22 cellular contexts compared by ENCODE assay signal in genomic region chr2:128789221-128789620, GRCh38.
A peak's percentile ranks its signal among the peaks of the same experiment; 100 is the strongest.
DNase-seq lines count a peak whose midpoint lies in the region; ATAC-seq and TF ChIP-seq lines count a peak whose summit lies in the region.
"Had no signal": no experiment of that assay in that cellular context is flagged by ENCODE, and none has a peak within 500 bp of the region (broad histone marks: within the 10 kb centered on the region; RNA-seq: fewer than 3 reads in every experiment).

No MANE protein-coding gene starts in this region.

- no peaks in the 10 kb centered on the region for H3K9me3 ChIP-seq in endodermal cell (ENCODE audit: control insufficient read depth, low read length)
- peaks cover 0 to 11% of the 10 kb centered on the region in 2 donors for H3K9me3 ChIP-seq in neuronal stem cell (replicated peaks in 1 of 2; ENCODE audit: control insufficient read depth in 2 of 2, insufficient read depth in 1 of 2, low read depth in 1 of 2, low read length in 2 of 2)
- H3K9me3 ChIP-seq: Caco-2 had no signal

- peak overlapping the region; percentile 64 for H2BK15ac ChIP-seq in neuronal stem cell (ENCODE audit: low read length)

- no peak overlapping the region for H4K91ac ChIP-seq in neuronal stem cell (ENCODE audit: low read depth, low read length, poor library complexity)

- 90 to 92% methylated on average over 4 to 6 of the region's 6 CpGs for WGBS in endodermal cell (ENCODE audit: insufficient coverage in 1 of 2, insufficient read length in 1 of 2), 2 experiments
- WGBS in neuronal stem cell (ENCODE audit: extremely low coverage in 2 of 2, insufficient read length in 2 of 2, insufficient replicate concordance in 1 of 2), 2 donors: no CpG with 5 or more reads among the region's 6 CpGs

- no peaks in the 10 kb centered on the region for H3K79me1 ChIP-seq in neuronal stem cell (ENCODE audit: low read depth, low read length)

- H3K4me1 Mint-ChIP-seq in activated CD4-positive, alpha-beta memory T cell treated with anti-CD3 and anti-CD28 coated beads, Interleukin-2, amount 10 ng/mL, durations not matched to agents 7 days and 5 days: no peaks in the 10 kb centered on the region
- H3K4me1 Mint-ChIP-seq in activated CD4-positive, alpha-beta memory T cell treated with anti-CD3 and anti-CD28 coated beads for 36 hours (ENCODE audit: low read depth): no peaks in the 10 kb centered on the region
- H3K4me1 Mint-ChIP-seq in endodermal cell: peaks cover 19% of the 10 kb centered on the region
- H3K4me1 Mint-ChIP-seq in naive thymus-derived CD8-positive, alpha-beta T cell: peaks cover 0 to 3% (median under 1%) of the 10 kb centered on the region in 4 donors
- H3K4me1 Mint-ChIP-seq: B cell had no signal

- POLR2A ChIA-PET in activated CD4-positive, alpha-beta memory T cell treated with anti-CD3 and anti-CD28 coated beads, Interleukin-2, amount 10 ng/mL, durations not matched to agents 7 days and 5 days (lab: Charles Lee): no interaction called here
- POLR2A ChIA-PET in activated CD4-positive, alpha-beta memory T cell treated with anti-CD3 and anti-CD28 coated beads for 36 hours (lab: Charles Lee): no interaction called here
- POLR2A ChIA-PET in naive thymus-derived CD8-positive, alpha-beta T cell (lab: Charles Lee): no interaction called here

- no peak overlapping the region for H2BK120ac ChIP-seq in neuronal stem cell (ENCODE audit: low read depth, low read length)

- no peak overlapping the region for H3K4ac ChIP-seq in neuronal stem cell (ENCODE audit: low read length)

- intact Hi-C loops in activated CD4-positive, alpha-beta memory T cell treated with anti-CD3 and anti-CD28 coated beads for 36 hours (cut with micrococcal nuclease): no loop called here

- H2BK12ac ChIP-seq in neuronal stem cell (ENCODE audit: low read length): no peak overlapping the region

- H2AFZ ChIP-seq in neuronal stem cell (ENCODE audit: low read length): no peak overlapping the region

- H3K36me3 ChIP-seq in endodermal cell (ENCODE audit: control insufficient read depth, insufficient read depth, low read length) (no peaks in the 10 kb centered on the region), neuronal stem cell (replicated peaks in 1 of 2; ENCODE audit: control insufficient read depth in 2 of 2, insufficient read depth in 2 of 2, low read length in 2 of 2) (no peaks in the 10 kb centered on the region)

- no peak overlapping the region for H3K23ac ChIP-seq in neuronal stem cell (ENCODE audit: low read depth, low read length, poor library complexity)

- no peak overlapping the region for H2BK5ac ChIP-seq in neuronal stem cell (ENCODE audit: low read length)

- H4K8ac ChIP-seq in neuronal stem cell (ENCODE audit: low read depth, low read length): no peak overlapping the region

- no peak overlapping the region for H3K4me2 ChIP-seq in neuronal stem cell (ENCODE audit: insufficient read depth, low read length, poor library complexity, severe bottlenecking)

- no peak overlapping the region for H3K4me3 Mint-ChIP-seq in activated CD4-positive, alpha-beta memory T cell treated with anti-CD3 and anti-CD28 coated beads, Interleukin-2, amount 10 ng/mL, durations not matched to agents 7 days and 5 days
- H3K4me3 Mint-ChIP-seq in activated CD4-positive, alpha-beta memory T cell treated with anti-CD3 and anti-CD28 coated beads for 36 hours: no peak overlapping the region
- H3K4me3 Mint-ChIP-seq in endodermal cell: no peak overlapping the region
- H3K4me3 Mint-ChIP-seq in naive thymus-derived CD8-positive, alpha-beta T cell: no peak overlapping the region
- H3K4me3 Mint-ChIP-seq: B cell; CD8-positive, alpha-beta T cell had no signal

- H3K4me1 ChIP-seq in endodermal cell (ENCODE audit: control insufficient read depth, insufficient read depth, low read length) (peaks cover 8% of the 10 kb centered on the region), neuronal stem cell (ENCODE audit: control insufficient read depth in 2 of 2, insufficient read depth in 1 of 2, low read depth in 1 of 2, low read length in 2 of 2) (peaks cover 15 to 17% of the 10 kb centered on the region in 2 donors)
- H3K4me1 ChIP-seq: Caco-2 had no signal

- H3K18ac ChIP-seq in neuronal stem cell (ENCODE audit: low read length): no peak overlapping the region

- H3K36me3 Mint-ChIP-seq in activated CD4-positive, alpha-beta memory T cell treated with anti-CD3 and anti-CD28 coated beads, Interleukin-2, amount 10 ng/mL, durations not matched to agents 7 days and 5 days (ENCODE audit: low read depth): no peaks in the 10 kb centered on the region
- no peaks in the 10 kb centered on the region for H3K36me3 Mint-ChIP-seq in activated CD4-positive, alpha-beta memory T cell treated with anti-CD3 and anti-CD28 coated beads for 36 hours
- no peaks in the 10 kb centered on the region for H3K36me3 Mint-ChIP-seq in endodermal cell (ENCODE audit: low read depth)
- no peaks in the 10 kb centered on the region for H3K36me3 Mint-ChIP-seq in naive thymus-derived CD8-positive, alpha-beta T cell
- H3K36me3 Mint-ChIP-seq: CD8-positive, alpha-beta T cell had no signal

- peaks cover 25% of the 10 kb centered on the region for H3K9me3 Mint-ChIP-seq in activated CD4-positive, alpha-beta memory T cell treated with anti-CD3 and anti-CD28 coated beads, Interleukin-2, amount 10 ng/mL, durations not matched to agents 7 days and 5 days
- H3K9me3 Mint-ChIP-seq in activated CD4-positive, alpha-beta memory T cell treated with anti-CD3 and anti-CD28 coated beads for 36 hours: peaks cover 9% of the 10 kb centered on the region
- H3K9me3 Mint-ChIP-seq in endodermal cell: peaks cover 2% of the 10 kb centered on the region
- H3K9me3 Mint-ChIP-seq in naive thymus-derived CD8-positive, alpha-beta T cell: peaks cover 0 to 10% (median 0%) of the 10 kb centered on the region in 9 donors
- H3K9me3 Mint-ChIP-seq: CD8-positive, alpha-beta T cell had no signal

- CTCF ChIA-PET in activated CD4-positive, alpha-beta memory T cell treated with anti-CD3 and anti-CD28 coated beads, Interleukin-2, amount 10 ng/mL, durations not matched to agents 7 days and 5 days (lab: Charles Lee): no interaction called here
- CTCF ChIA-PET in activated CD4-positive, alpha-beta memory T cell treated with anti-CD3 and anti-CD28 coated beads for 36 hours (lab: Charles Lee): no interaction called here

- no peak for ATAC-seq in naive thymus-derived CD8-positive, alpha-beta T cell
- no peak for ATAC-seq in HG03521 (IDR thresholded peaks at IDR 0.05; ENCODE audit: unreplicated experiment)
- ATAC-seq: CD8-positive, alpha-beta T cell had no signal

- H3K27ac Mint-ChIP-seq in activated CD4-positive, alpha-beta memory T cell treated with anti-CD3 and anti-CD28 coated beads, Interleukin-2, amount 10 ng/mL, durations not matched to agents 7 days and 5 days: no peak overlapping the region
- H3K27ac Mint-ChIP-seq in activated CD4-positive, alpha-beta memory T cell treated with anti-CD3 and anti-CD28 coated beads for 36 hours: no peak overlapping the region
- H3K27ac Mint-ChIP-seq in endodermal cell: no peak overlapping the region
- no peak overlapping the region for H3K27ac Mint-ChIP-seq in naive thymus-derived CD8-positive, alpha-beta T cell
- H3K27ac Mint-ChIP-seq: B cell; CD8-positive, alpha-beta T cell had no signal

- H3K27ac ChIP-seq in endodermal cell (ENCODE audit: low read depth, low read length) (no peak overlapping the region), neuronal stem cell (replicated peaks; ENCODE audit: low read length) (no peak overlapping the region)
- H3K27ac ChIP-seq: 22Rv1, C4-2B had no signal

- H3K4me3 ChIP-seq in endodermal cell (ENCODE audit: low read length) (no peak overlapping the region), neuronal stem cell (ENCODE audit: low read length in 2 of 2) (no peak overlapping the region)

- peak overlapping the region; percentile 49 for H3K14ac ChIP-seq in neuronal stem cell (ENCODE audit: low read length)

- no peak overlapping the region for H3K9ac ChIP-seq in endodermal cell (ENCODE audit: extremely low read depth, low read length, poor library complexity, severe bottlenecking)
- no peak overlapping the region for H3K9ac ChIP-seq in neuronal stem cell (ENCODE audit: low read depth, low read length, poor library complexity)

- no peak overlapping the region for H2AK5ac ChIP-seq in neuronal stem cell (ENCODE audit: low read depth, low read length)

- no peak for TF ChIP-seq CTCF in endodermal cell (conservative IDR thresholded peaks at IDR 0.05)

- no peaks in the 10 kb centered on the region for H3K27me3 ChIP-seq in endodermal cell (ENCODE audit: control insufficient read depth, insufficient read depth, low read length, poor library complexity, severe bottlenecking)
- no peaks in the 10 kb centered on the region for H3K27me3 ChIP-seq in neuronal stem cell (ENCODE audit: control insufficient read depth in 3 of 3, insufficient read depth in 3 of 3, low read depth in 1 of 3, low read length in 3 of 3)

- no peaks in the 10 kb centered on the region for H3K27me3 Mint-ChIP-seq in activated CD4-positive, alpha-beta memory T cell treated with anti-CD3 and anti-CD28 coated beads, Interleukin-2, amount 10 ng/mL, durations not matched to agents 7 days and 5 days
- no peaks in the 10 kb centered on the region for H3K27me3 Mint-ChIP-seq in activated CD4-positive, alpha-beta memory T cell treated with anti-CD3 and anti-CD28 coated beads for 36 hours
- no peaks in the 10 kb centered on the region for H3K27me3 Mint-ChIP-seq in endodermal cell (ENCODE audit: insufficient read depth)
- peaks cover 0 to 3% (median 0%) of the 10 kb centered on the region in 5 donors for H3K27me3 Mint-ChIP-seq in naive thymus-derived CD8-positive, alpha-beta T cell

- DNase-seq in activated CD4-positive, alpha-beta memory T cell treated with anti-CD3 and anti-CD28 coated beads, Interleukin-2, amount 10 ng/mL, durations not matched to agents 7 days and 5 days: peak; percentile 2
- no peak for DNase-seq in activated CD4-positive, alpha-beta memory T cell treated with anti-CD3 and anti-CD28 coated beads for 36 hours
- DNase-seq in endodermal cell (peak; percentile 35), neuronal stem cell (ENCODE audit: low spot score) (no peak), ureter (ENCODE audit: low spot score) (peak; percentile 36)
- DNase-seq in naive thymus-derived CD8-positive, alpha-beta T cell: no peak
- no peak for DNase-seq in activated naive CD4-positive, alpha-beta T cell (lab: John Stamatoyannopoulos, UW)
- DNase-seq: Caco-2, GF-D8, KBM-7, MV-4-11, NCI-H1105, NCI-H1436 treated with DMSO at 0.1 percent for 48 hours, NCI-H187 treated with DMSO at 0.1 percent for 48 hours, NCI-H446, NCI-H524 treated with DMSO at 0.1 percent for 48 hours, NCI-H774 had no signal

Comparison
In these comparisons a context has a peak if more than half of its experiments do, and no peak if none do; other contexts are left out.
1. DNase-seq: peak in activated CD4-positive, alpha-beta memory T cell treated with anti-CD3 and anti-CD28 coated beads, Interleukin-2, amount 10 ng/mL, durations not matched to agents 7 days and 5 days (single experiment), endodermal cell (single experiment) and ureter (single experiment); none in activated CD4-positive, alpha-beta memory T cell treated with anti-CD3 and anti-CD28 coated beads for 36 hours (single experiment), neuronal stem cell (single experiment), naive thymus-derived CD8-positive, alpha-beta T cell (0 of 10) and activated naive CD4-positive, alpha-beta T cell (0 of 4).